8 cellular contexts compared by ENCODE assay signal in genomic region chr22:31230871-31231621, GRCh38. TPM values are rescaled to one million over a fixed set of nuclear protein-coding genes. Genes with fewer than 3 reads are reported as not detected.
DNase-seq lines count a peak whose midpoint lies in the region; TF ChIP-seq lines count a peak whose summit lies in the region.

No MANE protein-coding gene starts in this region.

- no peaks in the 10 kb centered on the region for H3K9me3 ChIP-seq in esophagus squamous epithelium

- peaks cover 12 to 58% (median 32%) of the 10 kb centered on the region in 3 donors for H3K4me1 ChIP-seq in esophagus squamous epithelium

- H3K4me3 Mint-ChIP-seq in nephron progenitor cell, result no peak overlapping the region

- 47 to 60% methylated on average over 2 to 3 of the region's 3 CpGs for WGBS in esophagus squamous epithelium, 2 donors

- DNase-seq in NK-92 treated with Interleukin-12 subunit alpha and Interleukin-12 subunit beta, amount 100 ng/mL, for 24 hours (lab: John Stamatoyannopoulos, UW), result peak; percentile 31
- no peak for DNase-seq in NK-92 (lab: John Stamatoyannopoulos, UW; ENCODE audit: unreplicated experiment)
- peak; percentile 66 for DNase-seq in NAMALWA (ENCODE audit: low spot score)
- DNase-seq in activated CD8-positive, alpha-beta memory T cell treated with anti-CD3 and anti-CD28 coated beads, Interleukin-2, amount 50 U/mL, for 1 hour (ENCODE audit: extremely low read depth), result peak; percentile 9
- no peak for DNase-seq in esophagus squamous epithelium (lab: John Stamatoyannopoulos, UW)
- DNase-seq in nephron progenitor cell, result peak; percentile 30
- DNase-seq in SK-N-DZ (ENCODE audit: low spot score), result no peak
- no peak for DNase-seq in GM19240 (ENCODE audit: insufficient read length, low spot score)

- peaks cover 0 to 17% (median 4%) of the 10 kb centered on the region in 3 donors for H3K36me3 ChIP-seq in esophagus squamous epithelium

- H3K4me1 Mint-ChIP-seq in nephron progenitor cell, result peaks cover 28% of the 10 kb centered on the region

- H3K27me3 ChIP-seq in esophagus squamous epithelium, result no peaks in the 10 kb centered on the region

- TF ChIP-seq CTCF in esophagus squamous epithelium (IDR thresholded peaks at IDR 0.05) (peak in 5 of 6 experiments; percentile 61 to 82 (median 76)), nephron progenitor cell (IDR thresholded peaks at IDR 0.05) (peak; percentile 51)

- H3K27ac ChIP-seq in esophagus squamous epithelium, result peak overlapping the region in 3 of 4 donors; percentile 55 to 85 (median 74)

- no peak overlapping the region for H3K4me3 ChIP-seq in esophagus squamous epithelium

- peaks cover 6% of the 10 kb centered on the region for H3K36me3 Mint-ChIP-seq in nephron progenitor cell (ENCODE audit: low read depth)

- no peaks in the 10 kb centered on the region for H3K9me3 Mint-ChIP-seq in nephron progenitor cell

- intact Hi-C loops in esophagus squamous epithelium (cut with DNase I), result no loop called here

- peak overlapping the region; percentile 50 for H3K27ac Mint-ChIP-seq in nephron progenitor cell

- H3K27me3 Mint-ChIP-seq in nephron progenitor cell (ENCODE audit: low read depth, poor library complexity), result no peaks in the 10 kb centered on the region

- no peak for TF ChIP-seq POLR2A in esophagus squamous epithelium (IDR thresholded peaks at IDR 0.05)

RNA-seq across cellular contexts. Expression of gene LIMK2, which starts 18.9 kb away (rescaled TPM):
- total RNA-seq in esophagus squamous epithelium, result 100 to 1,000 TPM in 2 of 4 donors, 10 to 100 TPM in 2; 61.8 to 134 (median 109) TPM
- polyA plus RNA-seq in SK-N-DZ (2014; cell fraction: cytosol; rRNA removed), result 28.2 and 41.5 TPM in 2 replicates
- polyA plus RNA-seq in SK-N-DZ (2014; cell fraction: nucleus; rRNA removed), result 46.0 and 54.9 TPM in 2 replicates

Comparison
In these comparisons a context has a peak if more than half of its experiments do, and no peak if none do; other contexts are left out.
1. DNase-seq: peak in NK-92 treated with Interleukin-12 subunit alpha and Interleukin-12 subunit beta, amount 100 ng/mL, for 24 hours (single experiment), NAMALWA (single experiment), activated CD8-positive, alpha-beta memory T cell treated with anti-CD3 and anti-CD28 coated beads, Interleukin-2, amount 50 U/mL, for 1 hour (single experiment) and nephron progenitor cell (single experiment); none in NK-92 (single experiment), esophagus squamous epithelium (single experiment), SK-N-DZ (single experiment) and GM19240 (single experiment).